Comparison of ENCODE assay signal across 10 cellular contexts in genomic region chr6:75604294-75604693, GRCh38. TPM values are rescaled to one million over a fixed set of nuclear protein-coding genes. Genes with fewer than 3 reads are reported as not detected.
A peak's percentile ranks its signal among the peaks of the same experiment; 100 is the strongest.
DNase-seq lines count a peak whose midpoint lies in the region; ATAC-seq and TF ChIP-seq lines count a peak whose summit lies in the region.
"Had no signal": no experiment of that assay in that cellular context is flagged by ENCODE, and none has a peak within 500 bp of the region (broad histone marks: within the 10 kb centered on the region; RNA-seq: fewer than 3 reads in every experiment).

No MANE protein-coding gene starts in this region.

- no peak for TF ChIP-seq POLR2A in vagina (IDR thresholded peaks at IDR 0.05)

- H3K4me1 ChIP-seq in left ventricle myocardium inferior, result peaks cover 77% of the 10 kb centered on the region
- H3K4me1 ChIP-seq in lower lobe of right lung, result peaks cover 71% of the 10 kb centered on the region
- H3K4me1 ChIP-seq in vagina, result peaks cover 78% of the 10 kb centered on the region

- intact Hi-C loops in left ventricle myocardium inferior (cut with micrococcal nuclease), result no loop called here
- intact Hi-C loops in Right ventricle myocardium inferior (cut with DNase I), result no loop called here
- intact Hi-C loops in lower lobe of right lung (cut with DNase I), result no loop called here
- intact Hi-C loops in vagina (cut with DNase I), result no loop called here

- DNase-seq in left ventricle myocardium inferior (no peak), Right ventricle myocardium inferior (ENCODE audit: missing footprints) (no peak), lower lobe of right lung (no peak), vagina (ENCODE audit: extremely low spot score in 2 of 2) (no peak), NCI-H2227 treated with DMSO at 0.1 percent for 48 hours (lab: John Stamatoyannopoulos, UW) (no peak), SW 1271 (lab: John Stamatoyannopoulos, UW) (no peak), SIG-M5 (lab: John Stamatoyannopoulos, UW) (no peak)
- no peak for DNase-seq in activated naive CD8-positive, alpha-beta T cell treated with anti-CD3 and anti-CD28 coated beads for 36 hours
- DNase-seq: DMS79 treated with DMSO at 0.1 percent for 48 hours; stimulated activated CD4-positive, alpha-beta T cell treated with anti-CD3 and anti-CD28 coated beads, Interleukin-2, amount 100 ng/mL, for 24 hours had no signal

- ATAC-seq in Right ventricle myocardium inferior, result no peak
- ATAC-seq in lower lobe of right lung, result no peak

- H3K36me3 Mint-ChIP-seq in activated naive CD8-positive, alpha-beta T cell treated with anti-CD3 and anti-CD28 coated beads for 36 hours, result peaks cover 27% of the 10 kb centered on the region

- H3K4me3 ChIP-seq in left ventricle myocardium inferior (peak overlapping the region; percentile 88), lower lobe of right lung (peak overlapping the region; percentile 87), vagina (peak overlapping the region; percentile 70 to 86)

- H3K36me3 ChIP-seq in left ventricle myocardium inferior (no peaks in the 10 kb centered on the region), lower lobe of right lung (no peaks in the 10 kb centered on the region), vagina (no peaks in the 10 kb centered on the region)

- H3K27me3 ChIP-seq in left ventricle myocardium inferior (ENCODE audit: low read depth), result no peaks in the 10 kb centered on the region
- H3K27me3 ChIP-seq in lower lobe of right lung (ENCODE audit: low read depth), result no peaks in the 10 kb centered on the region
- no peaks in the 10 kb centered on the region for H3K27me3 ChIP-seq in vagina

- H3K9me3 Mint-ChIP-seq in activated naive CD8-positive, alpha-beta T cell treated with anti-CD3 and anti-CD28 coated beads for 36 hours, result no peaks in the 10 kb centered on the region

- H3K9me3 ChIP-seq in left ventricle myocardium inferior (replicated peaks) (no peaks in the 10 kb centered on the region), lower lobe of right lung (no peaks in the 10 kb centered on the region), vagina (no peaks in the 10 kb centered on the region)

- H3K27ac ChIP-seq in left ventricle myocardium inferior (replicated peaks), result no peak overlapping the region
- no peak overlapping the region for H3K27ac ChIP-seq in lower lobe of right lung
- H3K27ac ChIP-seq in vagina, result peak overlapping the region; percentile 99

- no peaks in the 10 kb centered on the region for H3K27me3 Mint-ChIP-seq in activated naive CD8-positive, alpha-beta T cell treated with anti-CD3 and anti-CD28 coated beads for 36 hours

- no peak overlapping the region for H3K27ac Mint-ChIP-seq in activated naive CD8-positive, alpha-beta T cell treated with anti-CD3 and anti-CD28 coated beads for 36 hours

- H3K4me3 Mint-ChIP-seq in activated naive CD8-positive, alpha-beta T cell treated with anti-CD3 and anti-CD28 coated beads for 36 hours, result peak overlapping the region; percentile 98

- no peak for TF ChIP-seq CTCF in left ventricle myocardium inferior (IDR thresholded peaks at IDR 0.05; ENCODE audit: borderline replicate concordance)
- TF ChIP-seq CTCF in lower lobe of right lung (IDR thresholded peaks at IDR 0.05), result no peak
- no peak for TF ChIP-seq CTCF in vagina (IDR thresholded peaks at IDR 0.05)

- H3K4me1 Mint-ChIP-seq in activated naive CD8-positive, alpha-beta T cell treated with anti-CD3 and anti-CD28 coated beads for 36 hours, result peaks cover 54% of the 10 kb centered on the region

RNA-seq across cellular contexts. Expression of gene SENP6, which starts 2.6 kb away (rescaled TPM):
- total RNA-seq in left ventricle myocardium inferior (54.2 TPM), Right ventricle myocardium inferior (53.9 TPM), lower lobe of right lung (84.4 TPM), vagina (78.8 TPM)
- total RNA-seq in activated naive CD8-positive, alpha-beta T cell treated with anti-CD3 and anti-CD28 coated beads for 36 hours, result 10 to 100 TPM; 65.6 to 68.2 TPM
